Comparison of ENCODE assay signal across 1 cellular context in genomic region chr4:113773756-113774155, GRCh38.
TF ChIP-seq lines count a peak whose summit lies in the region.

No MANE protein-coding gene starts in this region.

TF ChIP-seq in WTC11, 78 proteins besides CTCF, POLR2A, EP300 and RAD21 (continued from another document):
- no peak for TF ChIP-seq PRDM15 (CRISPR knock-in tag; IDR thresholded peaks at IDR 0.05)
- no peak for TF ChIP-seq GRHL2 (CRISPR knock-in tag; IDR thresholded peaks at IDR 0.05; ENCODE audit: insufficient replicate concordance, severe bottlenecking)
TF ChIP-seq in WTC11: peak in this region for 0.
